8 cellular contexts compared by ENCODE assay signal in the genomic region with DNA sequence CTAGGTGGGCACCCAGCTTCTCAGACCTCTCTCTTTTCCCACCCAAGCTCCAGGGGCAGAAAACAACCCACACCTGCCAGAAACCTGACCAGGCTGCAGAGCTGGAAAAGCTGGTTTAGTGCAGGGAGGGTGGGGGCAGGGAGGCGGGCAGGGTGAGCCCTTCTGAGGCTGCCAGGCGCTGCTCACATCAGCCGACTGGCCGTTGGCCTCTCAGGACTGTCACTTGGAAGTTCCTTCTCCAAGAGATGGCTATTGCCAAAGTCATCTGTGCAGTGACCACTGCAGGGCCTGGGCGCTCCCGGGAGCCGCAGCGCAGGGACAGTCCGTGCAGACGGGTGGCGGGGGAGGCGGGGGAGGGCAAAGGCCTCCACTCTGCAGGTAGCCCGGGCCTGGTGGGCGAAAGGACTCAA.
DNase-seq lines count a peak whose midpoint lies in the region; ATAC-seq, FAIRE-seq and TF ChIP-seq lines count a peak whose summit lies in the region.

No MANE protein-coding gene starts in this region.

- H3K9me3 Mint-ChIP-seq in GM23338, result no peaks in the 10 kb centered on the region
- no peaks in the 10 kb centered on the region for H3K9me3 Mint-ChIP-seq in natural killer cell treated with Interleukin-12 subunit alpha and Interleukin-12 subunit beta and Interleukin-15 and Interleukin-18, amount 100 ng/mL, for 72 hours

- intact Hi-C loops in PC-9 (cut with micrococcal nuclease; ENCODE audit: unreplicated experiment) (loop anchor here (1.0 kb wide), 8 partner anchors 21 to 224 kb away; a partner anchor contains a TSS), esophagus squamous epithelium (cut with DNase I) (no loop called here)

- no peak overlapping the region for H3K27ac Mint-ChIP-seq in GM23338
- H3K27ac Mint-ChIP-seq in natural killer cell treated with Interleukin-12 subunit alpha and Interleukin-12 subunit beta and Interleukin-15 and Interleukin-18, amount 100 ng/mL, for 72 hours, result no peak overlapping the region

- H3K4me2 ChIP-seq in GM23338 (peak overlapping the region; percentile 89), PC-9 (peak overlapping the region; percentile 75)

- no peaks in the 10 kb centered on the region for H3K9me2 ChIP-seq in GM23338 (ENCODE audit: insufficient read depth)
- no peaks in the 10 kb centered on the region for H3K9me2 ChIP-seq in PC-9 (ENCODE audit: insufficient read depth)

- no TSS peak for BruUV-seq in PC-9 (replicated peaks; lab: Mats Ljungman, UMichigan)

- TF ChIP-seq CTCF in GM23338 (conservative IDR thresholded peaks at IDR 0.05; ENCODE audit: low read depth in 2 of 2) (no peak), PC-9 (conservative IDR thresholded peaks at IDR 0.05) (no peak), esophagus squamous epithelium (IDR thresholded peaks at IDR 0.05) (no peak)

- DNase-seq in GM23338 (ENCODE audit: low spot score) (peak; percentile 58), PC-9 (peak; percentile 83 to 88), esophagus squamous epithelium (lab: John Stamatoyannopoulos, UW) (no peak), putamen (ENCODE audit: low spot score) (no peak), GM12891 (ENCODE audit: insufficient read length, low spot score) (no peak)
- no peak for DNase-seq in natural killer cell treated with Interleukin-12 subunit alpha and Interleukin-12 subunit beta and Interleukin-15 and Interleukin-18, amount 100 ng/mL, for 72 hours (ENCODE audit: low spot score)

- CTCF ChIA-PET in PC-9 (lab: Charles Lee), result interaction anchor here (0.7 to 1.2 kb wide), 6 partner anchors 48 to 251 kb away, joined by 3 to 9 read pairs (median 5); no protein-coding TSS in a partner anchor

- peak overlapping the region; percentile 71 for H3K4me3 ChIP-seq in GM23338
- H3K4me3 ChIP-seq in PC-9, result peak overlapping the region; percentile 85
- H3K4me3 ChIP-seq in esophagus squamous epithelium, result peak overlapping the region; percentile 48 to 69 (median 64)

- 0% methylated on average over 3 of the region's 14 CpGs; no CpG with 5 or more reads in 1 of the 2 donors for WGBS in esophagus squamous epithelium, 2 donors

- no peak overlapping the region for H3K27ac ChIP-seq in GM23338 (ENCODE audit: low read depth)
- peak overlapping the region; percentile 96 for H3K27ac ChIP-seq in PC-9
- peak overlapping the region; percentile 95 to 98 (median 97) for H3K27ac ChIP-seq in esophagus squamous epithelium

- POLR2A ChIA-PET in PC-9 (lab: Charles Lee; ENCODE audit: unreplicated experiment), result interaction anchor here (0.6 to 1.5 kb wide), 8 partner anchors 23 to 230 kb away, joined by 3 to 9 read pairs (median 5); a partner anchor contains a TSS

- no peaks in the 10 kb centered on the region for H3K9me3 ChIP-seq in PC-9 (ENCODE audit: insufficient read depth, low read depth)
- H3K9me3 ChIP-seq in esophagus squamous epithelium, result no peaks in the 10 kb centered on the region

- no peaks in the 10 kb centered on the region for H3K79me2 ChIP-seq in GM23338 (replicated peaks; ENCODE audit: insufficient read depth)
- H3K79me2 ChIP-seq in PC-9 (ENCODE audit: low read depth), result peaks cover 8% of the 10 kb centered on the region; the same call in 1 of the 2 replicates

- H3K4me1 ChIP-seq in GM23338 (ENCODE audit: insufficient read depth) (peaks cover 12% of the 10 kb centered on the region), PC-9 (replicated peaks; ENCODE audit: insufficient read depth) (peaks cover 22% of the 10 kb centered on the region), esophagus squamous epithelium (peaks cover 18 to 36% (median 22%) of the 10 kb centered on the region in 3 donors)

- H3K27me3 Mint-ChIP-seq in GM23338 (ENCODE audit: insufficient read depth, low read depth, poor library complexity), result peaks cover 32% of the 10 kb centered on the region
- peaks cover 0 to 2% of the 10 kb centered on the region in 2 donors for H3K27me3 Mint-ChIP-seq in natural killer cell treated with Interleukin-12 subunit alpha and Interleukin-12 subunit beta and Interleukin-15 and Interleukin-18, amount 100 ng/mL, for 72 hours

- ATAC-seq in GM23338 (peak; percentile 61), HG03095 (IDR thresholded peaks at IDR 0.05; ENCODE audit: unreplicated experiment) (no peak), GM21447 (IDR thresholded peaks at IDR 0.05; ENCODE audit: unreplicated experiment) (no peak)
- ATAC-seq in natural killer cell treated with Interleukin-12 subunit alpha and Interleukin-12 subunit beta and Interleukin-15 and Interleukin-18, amount 100 ng/mL, for 72 hours, result peak in 1 of 2 donors; percentile 4

- H4K20me1 ChIP-seq in GM23338 (replicated peaks; ENCODE audit: insufficient read depth), result no peaks in the 10 kb centered on the region
- no peaks in the 10 kb centered on the region for H4K20me1 ChIP-seq in PC-9 (ENCODE audit: insufficient read depth)

- H3F3A ChIP-seq in GM23338 (replicated peaks; ENCODE audit: low read depth), result 0 out of 2 replicates have a peak, but pooled peaks cover 5% of the 10 kb centered on the region
- peaks cover 27% of the 10 kb centered on the region for H3F3A ChIP-seq in PC-9 (ENCODE audit: insufficient read depth, low read depth)

- H3K36me3 ChIP-seq in GM23338 (ENCODE audit: insufficient read depth) (no peaks in the 10 kb centered on the region), PC-9 (ENCODE audit: low read depth) (no peaks in the 10 kb centered on the region), esophagus squamous epithelium (no peaks in the 10 kb centered on the region)

- H3K4me1 Mint-ChIP-seq in GM23338, result peaks cover 30% of the 10 kb centered on the region
- H3K4me1 Mint-ChIP-seq in natural killer cell treated with Interleukin-12 subunit alpha and Interleukin-12 subunit beta and Interleukin-15 and Interleukin-18, amount 100 ng/mL, for 72 hours (ENCODE audit: low read depth in 2 of 2), result peaks cover 0 to 6% of the 10 kb centered on the region in 2 donors

- FAIRE-seq in GM12891 (lab: Jason Lieb, UNC), result no peak

- no peaks in the 10 kb centered on the region for H3K36me3 Mint-ChIP-seq in GM23338 (ENCODE audit: low read depth)
- H3K36me3 Mint-ChIP-seq in natural killer cell treated with Interleukin-12 subunit alpha and Interleukin-12 subunit beta and Interleukin-15 and Interleukin-18, amount 100 ng/mL, for 72 hours, result no peaks in the 10 kb centered on the region

- TF ChIP-seq POLR2A in esophagus squamous epithelium (IDR thresholded peaks at IDR 0.05), result no peak
- no peak for TF ChIP-seq POLR2A in GM12891 (IDR thresholded peaks at IDR 0.05; ENCODE audit: low read depth, low read length)

- peaks cover 23% of the 10 kb centered on the region for H3K27me3 ChIP-seq in GM23338 (ENCODE audit: insufficient read depth)
- no peaks in the 10 kb centered on the region for H3K27me3 ChIP-seq in PC-9 (ENCODE audit: insufficient read depth, low read depth)
- H3K27me3 ChIP-seq in esophagus squamous epithelium, result no peaks in the 10 kb centered on the region

- peak overlapping the region; percentile 94 for H2AFZ ChIP-seq in GM23338
- H2AFZ ChIP-seq in PC-9, result peak overlapping the region; percentile 83

- peak overlapping the region; percentile 65 for H3K4me3 Mint-ChIP-seq in GM23338
- H3K4me3 Mint-ChIP-seq in natural killer cell treated with Interleukin-12 subunit alpha and Interleukin-12 subunit beta and Interleukin-15 and Interleukin-18, amount 100 ng/mL, for 72 hours, result peak overlapping the region; percentile 58

TF ChIP-seq in GM23338, 12 proteins besides CTCF, POLR2A, EP300 and RAD21 (continues in another document):
- TF ChIP-seq JUNB (IDR thresholded peaks at IDR 0.05; ENCODE audit: unreplicated experiment), result no peak

TF ChIP-seq in GM12891, 5 proteins besides CTCF, POLR2A, EP300 and RAD21:
- TF ChIP-seq POU2F2 (IDR thresholded peaks at IDR 0.05; ENCODE audit: low read depth, low read length), result no peak

Comparison
In these comparisons a context has a peak if more than half of its experiments do, and no peak if none do; other contexts are left out.
1. DNase-seq: peak in GM23338 (single experiment) and PC-9 (2 of 2); none in esophagus squamous epithelium (single experiment), natural killer cell treated with Interleukin-12 subunit alpha and Interleukin-12 subunit beta and Interleukin-15 and Interleukin-18, amount 100 ng/mL, for 72 hours (single experiment), putamen (single experiment) and GM12891 (single experiment).
2. Peak in every context shown above with its lines, with median percentiles within 50 percentile points of each other: H3K4me3 ChIP-seq.